13 cellular contexts compared by ENCODE assay signal in genomic region chr14:90536092-90536491, GRCh38.
DNase-seq lines count a peak whose midpoint lies in the region; ATAC-seq and TF ChIP-seq lines count a peak whose summit lies in the region.
"Had no signal": no experiment of that assay in that cellular context is flagged by ENCODE, and none has a peak within 500 bp of the region (broad histone marks: within the 10 kb centered on the region; RNA-seq: fewer than 3 reads in every experiment).

No MANE protein-coding gene starts in this region.

- H3K27ac ChIP-seq in BLaER1 (peak overlapping the region; percentile 81), prostate gland (no peak overlapping the region)
- H3K27ac ChIP-seq: foreskin keratinocyte had no signal

- intact Hi-C loops in mucosa of descending colon (cut with DNase I, micrococcal nuclease) (no loop called here), prostate gland (cut with DNase I) (no loop called here)

- H3K4me1 ChIP-seq in BLaER1 (peaks cover 72% of the 10 kb centered on the region), mucosa of descending colon (ENCODE audit: low read depth) (no peaks in the 10 kb centered on the region), prostate gland (replicated peaks) (no peaks in the 10 kb centered on the region)
- H3K4me1 ChIP-seq: foreskin keratinocyte had no signal

- TF ChIP-seq POLR2A in prostate gland (IDR thresholded peaks at IDR 0.05), result no peak

- H3K27me3 ChIP-seq in BLaER1 (no peaks in the 10 kb centered on the region), prostate gland (replicated peaks; ENCODE audit: insufficient read depth) (no peaks in the 10 kb centered on the region)
- H3K27me3 ChIP-seq: foreskin keratinocyte had no signal

- H3K36me3 ChIP-seq in BLaER1, result peaks cover 16% of the 10 kb centered on the region
- H3K36me3 ChIP-seq in mucosa of descending colon (ENCODE audit: low read depth), result no peaks in the 10 kb centered on the region
- H3K36me3 ChIP-seq in prostate gland, result no peaks in the 10 kb centered on the region

- peak overlapping the region; percentile 27 for H3K4me3 ChIP-seq in BLaER1
- H3K4me3 ChIP-seq in mucosa of descending colon, result no peak overlapping the region
- no peak overlapping the region for H3K4me3 ChIP-seq in prostate gland

- H4K20me1 ChIP-seq in BLaER1, result no peaks in the 10 kb centered on the region

- 46% methylated on average over 11 of the region's 11 CpGs for WGBS in prostate gland

- TF ChIP-seq CTCF in mucosa of descending colon (IDR thresholded peaks at IDR 0.05), result no peak
- no peak for TF ChIP-seq CTCF in prostate gland (IDR thresholded peaks at IDR 0.05)

- peak overlapping the region; percentile 92 for H3K4me2 ChIP-seq in BLaER1

- ATAC-seq in esophagus mucosa (peak; percentile 44), mucosa of descending colon (peak; percentile 15), HG02759 (IDR thresholded peaks at IDR 0.05; ENCODE audit: unreplicated experiment) (no peak)
- ATAC-seq: foreskin keratinocyte had no signal

- H3K9me3 ChIP-seq in BLaER1 (no peaks in the 10 kb centered on the region), mucosa of descending colon (no peaks in the 10 kb centered on the region), prostate gland (no peaks in the 10 kb centered on the region)

- H3K9ac ChIP-seq in BLaER1, result peak overlapping the region; percentile 67

- peak; percentile 4 for DNase-seq in MV-4-11 (lab: John Stamatoyannopoulos, UW)
- peak in 1 of 3 donors; percentile 41 for DNase-seq in mucosa of descending colon
- DNase-seq in prostate gland (ENCODE audit: low spot score), result no peak
- DNase-seq in COLO668 (lab: John Stamatoyannopoulos, UW; ENCODE audit: unreplicated experiment), result no peak
- DNase-seq in ecto neural progenitor cell (ENCODE audit: low spot score), result no peak
- DNase-seq: activated CD8-positive, alpha-beta memory T cell treated with anti-CD3 and anti-CD28 coated beads, Interleukin-2, amount 50 U/mL, for 48 hours; foreskin keratinocyte; HCEC 1CT; NCI-H524 treated with DMSO at 0.1 percent for 48 hours; SHP77 treated with DMSO at 0.1 percent for 48 hours had no signal
